Comparison of ENCODE assay signal across 1 cellular context in the genomic region with DNA sequence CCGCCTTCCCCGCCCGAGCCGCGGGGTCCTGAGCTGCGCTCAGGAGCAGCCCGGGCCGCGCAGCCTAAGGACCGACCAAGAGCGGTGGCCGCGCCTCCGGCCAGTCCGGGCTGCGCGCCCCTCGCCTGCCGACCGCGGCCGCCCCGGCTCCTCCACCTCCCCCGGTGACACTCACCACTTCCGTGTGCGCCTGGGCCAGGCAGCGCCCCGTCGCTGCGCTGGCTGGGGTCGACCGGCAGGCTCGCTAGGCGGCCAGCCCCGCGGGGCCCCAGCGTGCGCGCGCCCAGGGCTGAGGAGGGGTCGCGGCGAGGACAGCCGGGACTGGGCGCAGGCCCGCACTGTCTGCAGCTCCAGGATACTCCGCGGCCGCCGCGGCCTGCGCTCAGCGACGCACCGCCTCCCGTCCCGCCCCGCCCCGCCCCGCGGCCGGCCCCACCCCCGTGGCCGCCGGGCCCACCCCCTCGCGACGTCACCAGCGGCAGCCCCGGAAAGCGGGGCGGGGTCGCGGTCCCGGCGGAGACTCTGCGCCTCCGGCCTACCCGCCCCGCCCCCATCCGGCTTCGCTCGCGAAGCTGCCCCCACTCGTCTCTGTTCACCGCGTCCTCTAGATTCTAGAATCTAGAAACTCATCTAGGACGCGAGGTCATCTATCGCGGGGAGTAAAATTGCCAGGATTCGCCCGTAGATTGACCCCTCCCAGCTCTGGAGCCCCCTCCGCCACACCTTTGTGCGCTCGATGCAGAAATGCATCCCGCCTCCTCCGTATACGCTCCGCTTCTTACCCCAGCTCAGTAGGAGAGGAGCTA.
TF ChIP-seq lines count a peak whose summit lies in the region.

A gene (minus strand): TSS at position 392 of the 806 bp plus-strand sequence. CDS start 80,285 bp downstream, outside the sequence.

TF ChIP-seq in HepG2, 621 proteins besides CTCF, POLR2A, EP300 and RAD21 (continued from another document):
- TF ChIP-seq, protein P1, sequence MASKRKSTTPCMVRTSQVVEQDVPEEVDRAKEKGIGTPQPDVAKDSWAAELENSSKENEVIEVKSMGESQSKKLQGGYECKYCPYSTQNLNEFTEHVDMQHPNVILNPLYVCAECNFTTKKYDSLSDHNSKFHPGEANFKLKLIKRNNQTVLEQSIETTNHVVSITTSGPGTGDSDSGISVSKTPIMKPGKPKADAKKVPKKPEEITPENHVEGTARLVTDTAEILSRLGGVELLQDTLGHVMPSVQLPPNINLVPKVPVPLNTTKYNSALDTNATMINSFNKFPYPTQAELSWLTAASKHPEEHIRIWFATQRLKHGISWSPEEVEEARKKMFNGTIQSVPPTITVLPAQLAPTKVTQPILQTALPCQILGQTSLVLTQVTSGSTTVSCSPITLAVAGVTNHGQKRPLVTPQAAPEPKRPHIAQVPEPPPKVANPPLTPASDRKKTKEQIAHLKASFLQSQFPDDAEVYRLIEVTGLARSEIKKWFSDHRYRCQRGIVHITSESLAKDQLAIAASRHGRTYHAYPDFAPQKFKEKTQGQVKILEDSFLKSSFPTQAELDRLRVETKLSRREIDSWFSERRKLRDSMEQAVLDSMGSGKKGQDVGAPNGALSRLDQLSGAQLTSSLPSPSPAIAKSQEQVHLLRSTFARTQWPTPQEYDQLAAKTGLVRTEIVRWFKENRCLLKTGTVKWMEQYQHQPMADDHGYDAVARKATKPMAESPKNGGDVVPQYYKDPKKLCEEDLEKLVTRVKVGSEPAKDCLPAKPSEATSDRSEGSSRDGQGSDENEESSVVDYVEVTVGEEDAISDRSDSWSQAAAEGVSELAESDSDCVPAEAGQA (IDR thresholded peaks at IDR 0.05; ENCODE audit: low read depth): no peak
- TF ChIP-seq, protein P1 (CRISPR knock-in tag; IDR thresholded peaks at IDR 0.05; ENCODE audit: borderline replicate concordance): no peak
- TF ChIP-seq TBX2 (CRISPR knock-in tag; IDR thresholded peaks at IDR 0.05; ENCODE audit: borderline replicate concordance) (no peak), ZNF432 (CRISPR knock-in tag; IDR thresholded peaks at IDR 0.05; ENCODE audit: borderline replicate concordance) (no peak), GATA4 (IDR thresholded peaks at IDR 0.05; ENCODE audit: borderline replicate concordance, low read depth) (no peak; the same call in 1 of the 2 replicates), HOXA3 (CRISPR knock-in tag; IDR thresholded peaks at IDR 0.05) (peak; percentile 71; the same call in 1 of the 2 replicates), ZNF441 (CRISPR knock-in tag; IDR thresholded peaks at IDR 0.05; ENCODE audit: borderline replicate concordance) (no peak)
- TF ChIP-seq, protein P2, sequence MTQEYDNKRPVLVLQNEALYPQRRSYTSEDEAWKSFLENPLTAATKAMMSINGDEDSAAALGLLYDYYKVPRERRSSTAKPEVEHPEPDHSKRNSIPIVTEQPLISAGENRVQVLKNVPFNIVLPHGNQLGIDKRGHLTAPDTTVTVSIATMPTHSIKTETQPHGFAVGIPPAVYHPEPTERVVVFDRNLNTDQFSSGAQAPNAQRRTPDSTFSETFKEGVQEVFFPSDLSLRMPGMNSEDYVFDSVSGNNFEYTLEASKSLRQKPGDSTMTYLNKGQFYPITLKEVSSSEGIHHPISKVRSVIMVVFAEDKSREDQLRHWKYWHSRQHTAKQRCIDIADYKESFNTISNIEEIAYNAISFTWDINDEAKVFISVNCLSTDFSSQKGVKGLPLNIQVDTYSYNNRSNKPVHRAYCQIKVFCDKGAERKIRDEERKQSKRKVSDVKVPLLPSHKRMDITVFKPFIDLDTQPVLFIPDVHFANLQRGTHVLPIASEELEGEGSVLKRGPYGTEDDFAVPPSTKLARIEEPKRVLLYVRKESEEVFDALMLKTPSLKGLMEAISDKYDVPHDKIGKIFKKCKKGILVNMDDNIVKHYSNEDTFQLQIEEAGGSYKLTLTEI (CRISPR knock-in tag; conservative IDR thresholded peaks at IDR 0.05): no peak
